Comparison of ENCODE assay signal across 20 cellular contexts in the genomic region with DNA sequence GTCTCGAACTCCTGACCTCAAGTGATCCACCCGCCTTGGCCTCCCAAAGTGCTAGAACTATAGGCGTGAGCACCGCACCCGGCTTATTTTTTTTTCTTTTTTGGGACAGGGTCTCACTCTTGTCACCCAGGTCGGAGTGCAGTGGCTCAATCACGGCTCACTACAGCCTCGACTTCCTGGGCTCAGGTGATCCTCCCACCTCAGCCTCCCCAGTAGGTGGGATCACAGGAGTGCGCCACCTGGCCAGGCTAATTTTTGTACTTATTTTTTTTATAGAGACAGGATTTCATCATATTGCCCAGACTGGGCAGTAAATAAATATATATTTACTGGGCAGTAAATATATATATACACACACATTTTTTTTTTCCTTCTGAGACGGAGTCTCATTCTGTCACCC. TPM values are rescaled to one million over a fixed set of nuclear protein-coding genes. Genes with fewer than 3 reads are reported as not detected.
DNase-seq lines count a peak whose midpoint lies in the region; ATAC-seq, FAIRE-seq and TF ChIP-seq lines count a peak whose summit lies in the region.
"Had no signal": no experiment of that assay in that cellular context is flagged by ENCODE, and none has a peak within 500 bp of the region (broad histone marks: within the 10 kb centered on the region; RNA-seq: fewer than 3 reads in every experiment).

No MANE protein-coding gene starts in this region.

- H3K4me1 Mint-ChIP-seq in activated CD8-positive, alpha-beta memory T cell treated with anti-CD3 and anti-CD28 coated beads, Interleukin-2, amount 10 ng/mL, durations not matched to agents 7 days and 5 days = peaks cover 35% of the 10 kb centered on the region
- H3K4me1 Mint-ChIP-seq in nephron = peaks cover 18% of the 10 kb centered on the region

- in situ Hi-C loops in GM12878 (cut with MboI) = no loop called here

- TF ChIP-seq CTCF in HL-60 (IDR thresholded peaks at IDR 0.05; ENCODE audit: insufficient read depth, low read length) = no peak
- TF ChIP-seq CTCF in GM12878 (IDR thresholded peaks at IDR 0.05 in 2 of 3, conservative IDR thresholded peaks at IDR 0.05 in 1 of 3; ENCODE audit: control insufficient read depth in 2 of 3, extremely low read depth in 1 of 3, insufficient read depth in 1 of 3, low read depth in 3 of 3, low read length in 3 of 3) = no peak
- TF ChIP-seq CTCF in nephron (IDR thresholded peaks at IDR 0.05; ENCODE audit: unreplicated experiment in 3 of 3) = no peak
- TF ChIP-seq CTCF in upper lobe of left lung (IDR thresholded peaks at IDR 0.05) = no peak

- CTCF ChIA-PET in activated CD8-positive, alpha-beta memory T cell treated with anti-CD3 and anti-CD28 coated beads, Interleukin-2, amount 10 ng/mL, durations not matched to agents 7 days and 5 days (lab: Charles Lee) = interaction anchor here (0.6 to 1.2 kb wide), 2 partner anchors 22 to 475 kb away, joined by 3 to 4 read pairs; no protein-coding TSS in a partner anchor
- CTCF ChIA-PET in GM12878 (lab: Yijun Ruan, JAX) = interaction anchor here (1.0 kb wide), 1 partner anchor 22 kb away, joined by 6 read pairs; no protein-coding TSS in a partner anchor

- no peaks in the 10 kb centered on the region for H3K9me3 Mint-ChIP-seq in activated CD8-positive, alpha-beta memory T cell treated with anti-CD3 and anti-CD28 coated beads, Interleukin-2, amount 10 ng/mL, durations not matched to agents 7 days and 5 days (ENCODE audit: low read depth)
- H3K9me3 Mint-ChIP-seq in nephron = peaks cover 3% of the 10 kb centered on the region
- H3K9me3 Mint-ChIP-seq: activated naive CD8-positive, alpha-beta T cell treated with anti-CD3 and anti-CD28 coated beads, Interleukin-2, amount 10 ng/mL, durations not matched to agents 7 days and 5 days had no signal

- RAD21 ChIA-PET in GM12878 (lab: Charles Lee; ENCODE audit: unreplicated experiment) = no interaction called here

- no peak overlapping the region; the same call in 1 of the 2 replicates for H3K9ac ChIP-seq in GM12878 (ENCODE audit: control insufficient read depth, insufficient read depth, low read length)

- no peak overlapping the region for H3K27ac Mint-ChIP-seq in activated CD8-positive, alpha-beta memory T cell treated with anti-CD3 and anti-CD28 coated beads, Interleukin-2, amount 10 ng/mL, durations not matched to agents 7 days and 5 days
- no peak overlapping the region for H3K27ac Mint-ChIP-seq in nephron
- H3K27ac Mint-ChIP-seq: progenitor cell of endocrine pancreas had no signal

- H3K27me3 ChIP-seq in HL-60 (ENCODE audit: insufficient read depth, poor library complexity, severe bottlenecking) (no peaks in the 10 kb centered on the region), GM12878 (replicated peaks in 1 of 2; ENCODE audit: control insufficient read depth in 2 of 2, insufficient read depth in 2 of 2, low read length in 1 of 2) (no peaks in the 10 kb centered on the region), upper lobe of left lung (no peaks in the 10 kb centered on the region)
- H3K27me3 ChIP-seq: foreskin keratinocyte, left lung, uterus had no signal

- BruUV-seq in GM12878 (replicated peaks; lab: Mats Ljungman, UMichigan) = no TSS peak

- H3K9me3 ChIP-seq in GM12878 (replicated peaks; ENCODE audit: control insufficient read depth, insufficient read depth, low read length) (no peaks in the 10 kb centered on the region; the same call in 2 of the 3 replicates), upper lobe of left lung (no peaks in the 10 kb centered on the region)
- H3K9me3 ChIP-seq: left lung, uterus had no signal

- H2AFZ ChIP-seq in GM12878 (ENCODE audit: control insufficient read depth, low read depth, low read length) = no peak overlapping the region

- H3K79me2 ChIP-seq in GM12878 (ENCODE audit: control insufficient read depth, insufficient read depth, low read length) = peaks cover 59% of the 10 kb centered on the region

- H3K4me3 ChIP-seq in HL-60 (replicated peaks; ENCODE audit: insufficient read depth, low read length) (peak overlapping the region; percentile 83), GM12878 (peak overlapping the region; percentile 75), upper lobe of left lung (peak overlapping the region in 1 of 4 donors; percentile 82)
- H3K4me3 ChIP-seq: uterus had no signal

- H3K27me3 Mint-ChIP-seq in activated CD8-positive, alpha-beta memory T cell treated with anti-CD3 and anti-CD28 coated beads, Interleukin-2, amount 10 ng/mL, durations not matched to agents 7 days and 5 days = no peaks in the 10 kb centered on the region
- no peaks in the 10 kb centered on the region for H3K27me3 Mint-ChIP-seq in nephron (ENCODE audit: low read depth)
- H3K27me3 Mint-ChIP-seq: activated naive CD8-positive, alpha-beta T cell treated with anti-CD3 and anti-CD28 coated beads, Interleukin-2, amount 10 ng/mL, durations not matched to agents 7 days and 5 days; progenitor cell of endocrine pancreas had no signal

- ATAC-seq in activated CD8-positive, alpha-beta memory T cell treated with anti-CD3 and anti-CD28 coated beads, Interleukin-2, amount 10 ng/mL, durations not matched to agents 7 days and 5 days = no peak
- ATAC-seq in GM12878 = no peak
- ATAC-seq in upper lobe of left lung (ENCODE audit: low FRiP score in 2 of 2) = no peak
- ATAC-seq: foreskin keratinocyte, left lung had no signal

- peaks cover 0 to 26% of the 10 kb centered on the region in 2 experiments; a peak in 3 of 4 replicates for H3K36me3 ChIP-seq in GM12878 (ENCODE audit: control insufficient read depth in 2 of 2, insufficient read depth in 2 of 2, low read length in 1 of 2)
- peaks cover 6 to 43% (median 24%) of the 10 kb centered on the region in 4 donors for H3K36me3 ChIP-seq in upper lobe of left lung
- H3K36me3 ChIP-seq: uterus had no signal

- TF ChIP-seq EP300 in GM12878 (IDR thresholded peaks at IDR 0.05; ENCODE audit: borderline replicate concordance in 1 of 2, control insufficient read depth in 1 of 2, low read depth in 2 of 2, low read length in 2 of 2) (no peak), upper lobe of left lung (IDR thresholded peaks at IDR 0.05) (no peak)

- intact Hi-C loops in GM12878 (cut with micrococcal nuclease; ENCODE audit: unreplicated experiment) = no loop called here

- no peak for FAIRE-seq in GM12878 (lab: Jason Lieb, UNC)
- FAIRE-seq: A204.1 had no signal

- TF ChIP-seq RAD21 in GM12878 (IDR thresholded peaks at IDR 0.05; ENCODE audit: insufficient read depth, low read depth, low read length) = no peak

- H3K4me2 ChIP-seq in GM12878 (ENCODE audit: control insufficient read depth, insufficient read depth) = peak overlapping the region; percentile 66

- H3K4me1 ChIP-seq in GM12878 (ENCODE audit: control insufficient read depth, insufficient read depth, low read length) = no peaks in the 10 kb centered on the region; the same call in 1 of the 2 replicates
- H3K4me1 ChIP-seq in upper lobe of left lung = peaks cover 25 to 51% (median 31%) of the 10 kb centered on the region in 4 donors
- H3K4me1 ChIP-seq: uterus had no signal

- WGBS in GM12878 (ENCODE audit: insufficient coverage, insufficient replicate concordance, low lambda C conversion rate, missing lambda C conversion rate) = 98% methylated on average over 10 of the region's 10 CpGs
- WGBS in upper lobe of left lung, 2 donors = 95 to 97% methylated on average over 10 of the region's 10 CpGs

- H4K20me1 ChIP-seq in GM12878 (ENCODE audit: control insufficient read depth, insufficient read depth) = peaks cover 2% of the 10 kb centered on the region; the same call in 1 of the 2 replicates

- DNase-seq in activated CD8-positive, alpha-beta memory T cell treated with anti-CD3 and anti-CD28 coated beads, Interleukin-2, amount 10 ng/mL, durations not matched to agents 7 days and 5 days = no peak
- DNase-seq in activated CD8-positive, alpha-beta memory T cell treated with anti-CD3 and anti-CD28 coated beads, Interleukin-2, amount 50 U/mL, for 48 hours = no peak
- no peak for DNase-seq in HL-60 (ENCODE audit: low read depth in 1 of 2, low spot score in 1 of 2)
- no peak for DNase-seq in GM12878 (ENCODE audit: low read depth, low spot score)
- DNase-seq in NCI-H2196 (lab: John Stamatoyannopoulos, UW; ENCODE audit: unreplicated experiment) = no peak
- no peak for DNase-seq in cortex of kidney (lab: John Stamatoyannopoulos, UW)
- no peak for DNase-seq in upper lobe of left lung
- DNase-seq: activated CD4-positive, CD25-positive, alpha-beta regulatory T cell; activated naive CD8-positive, alpha-beta T cell treated with anti-CD3 and anti-CD28 coated beads, Interleukin-2, amount 10 ng/mL, durations not matched to agents 7 days and 5 days; EL; foreskin keratinocyte; GOT3; left lung; NCI-H1417 treated with DMSO at 0.1 percent for 48 hours; NCI-H2171 treated with DMSO at 0.1 percent for 48 hours; RPMI8226; uterus had no signal

- TF ChIP-seq POLR2A in GM12878 (IDR thresholded peaks at IDR 0.05; ENCODE audit: low read depth, low read length) (no peak), upper lobe of left lung (IDR thresholded peaks at IDR 0.05) (no peak)

- H3K4me3 Mint-ChIP-seq in activated CD8-positive, alpha-beta memory T cell treated with anti-CD3 and anti-CD28 coated beads, Interleukin-2, amount 10 ng/mL, durations not matched to agents 7 days and 5 days = peak overlapping the region; percentile 95
- peak overlapping the region in 2 of 3 experiments; percentile 15 to 21 for H3K4me3 Mint-ChIP-seq in nephron

- peak overlapping the region; percentile 95 for H3K27ac ChIP-seq in HL-60 (replicated peaks)
- H3K27ac ChIP-seq in GM12878 (ENCODE audit: control insufficient read depth, insufficient read depth) = no peak overlapping the region
- no peak overlapping the region for H3K27ac ChIP-seq in upper lobe of left lung
- H3K27ac ChIP-seq: foreskin keratinocyte, left lung, uterus had no signal

- SMC1A ChIA-PET in GM12878 (lab: Charles Lee; ENCODE audit: uncharacterized antibody, unreplicated experiment) = interaction anchor here (2.3 kb wide), 1 partner anchor 22 kb away, joined by 6 read pairs; no protein-coding TSS in a partner anchor

- H3K36me3 Mint-ChIP-seq in activated CD8-positive, alpha-beta memory T cell treated with anti-CD3 and anti-CD28 coated beads, Interleukin-2, amount 10 ng/mL, durations not matched to agents 7 days and 5 days = peaks cover 33% of the 10 kb centered on the region
- peaks cover 46% of the 10 kb centered on the region for H3K36me3 Mint-ChIP-seq in nephron (ENCODE audit: low read depth)

- POLR2A ChIA-PET in GM12878 (lab: Charles Lee) = no interaction called here

RNA-seq across cellular contexts. Expression of gene ATP5F1A, which starts 2.6 kb away (rescaled TPM):
- total RNA-seq in activated CD8-positive, alpha-beta memory T cell treated with anti-CD3 and anti-CD28 coated beads, Interleukin-2, amount 10 ng/mL, durations not matched to agents 7 days and 5 days = 100 to 1,000 TPM; 341 to 485 TPM
- total RNA-seq in GM12878 (2013; cell fraction: nucleolus; rRNA removed) = 245 and 272 TPM in 2 replicates
- total RNA-seq in GM12878 (2014; rRNA removed) (628 and 706 TPM in 2 replicates), GM12878 (2014; rRNA removed; fragmentation: Illumina TruSeq; extraction: Trizol) (638 and 668 TPM in 2 replicates), GM12878 (2021) (584 and 592 TPM in 2 replicates), upper lobe of left lung (100 to 1,000 TPM; 144 to 350 (median 266) TPM)
- 366 TPM for polyA plus RNA-seq in GM12878 (2011; ENCODE audit: low read depth)
- polyA plus RNA-seq in GM12878 (2011; rRNA removed) (779 and 780 TPM in 2 replicates), GM12878 (2014; fragmentation: Illumina TruSeq; extraction: Trizol) (631 and 687 TPM in 2 replicates), GM12878 (2014; fragmentation: Nextera tagmentation; extraction: Ambion mirVana) (1,000 to 10,000 TPM in 1 of 2 experiments, 100 to 1,000 TPM in 1; 863 to 1,161 TPM), GM12878 (2014; rRNA removed) (483 and 626 TPM in 2 replicates), GM12878 (2016; fragmentation: Nextera tagmentation; extraction: Ambion mirVana) (100 to 1,000 TPM; 815 to 828 TPM)
- polyA plus RNA-seq in GM12878 (2011; cell fraction: cytosol; rRNA removed) = 859 and 991 TPM in 2 replicates
- 432 and 642 TPM in 2 replicates for polyA plus RNA-seq in GM12878 (2011; cell fraction: nucleus; rRNA removed)
- 352 and 442 TPM in 2 replicates for polyA plus RNA-seq in GM12878 (2012)
- 930 and 952 TPM in 2 replicates for polyA minus RNA-seq in GM12878 (2011; rRNA and poly(A)+ RNA removed)
- polyA minus RNA-seq in GM12878 (2011; cell fraction: cytosol; rRNA and poly(A)+ RNA removed) = 255 and 313 TPM in 2 replicates
- polyA minus RNA-seq in GM12878 (2011; cell fraction: nucleus; rRNA and poly(A)+ RNA removed) = 87.5 and 150 TPM in 2 replicates

RNA-seq across cellular contexts. Expression of gene HAUS1, which starts 8.7 kb away (rescaled TPM):
- total RNA-seq in activated CD8-positive, alpha-beta memory T cell treated with anti-CD3 and anti-CD28 coated beads, Interleukin-2, amount 10 ng/mL, durations not matched to agents 7 days and 5 days = 10 to 100 TPM; 57.4 to 59.2 TPM
- 5.8 and 10.9 TPM in 2 replicates for total RNA-seq in GM12878 (2013; cell fraction: nucleolus; rRNA removed)
- total RNA-seq in GM12878 (2014; rRNA removed) (41.2 and 56.0 TPM in 2 replicates), GM12878 (2014; rRNA removed; fragmentation: Illumina TruSeq; extraction: Trizol) (75.1 and 79.6 TPM in 2 replicates), GM12878 (2021) (52.4 and 58.7 TPM in 2 replicates), upper lobe of left lung (10 to 100 TPM; 16.0 to 41.9 (median 27.5) TPM)
- 30.4 TPM for polyA plus RNA-seq in GM12878 (2011; ENCODE audit: low read depth)
- polyA plus RNA-seq in GM12878 (2011; rRNA removed) (85.5 and 142 TPM in 2 replicates), GM12878 (2014; fragmentation: Illumina TruSeq; extraction: Trizol) (98.3 and 102 TPM in 2 replicates), GM12878 (2014; fragmentation: Nextera tagmentation; extraction: Ambion mirVana) (100 to 1,000 TPM; 173 to 182 TPM), GM12878 (2014; rRNA removed) (44.7 and 54.6 TPM in 2 replicates), GM12878 (2016; fragmentation: Nextera tagmentation; extraction: Ambion mirVana) (100 to 1,000 TPM; 106 to 119 TPM)
- polyA plus RNA-seq in GM12878 (2011; cell fraction: cytosol; rRNA removed) = 34.6 and 41.4 TPM in 2 replicates
- polyA plus RNA-seq in GM12878 (2011; cell fraction: nucleus; rRNA removed) = 21.8 and 23.1 TPM in 2 replicates
- 35.7 and 37.6 TPM in 2 replicates for polyA plus RNA-seq in GM12878 (2012)
- polyA minus RNA-seq in GM12878 (2011; rRNA and poly(A)+ RNA removed) = 14.2 and 18.6 TPM in 2 replicates
- polyA minus RNA-seq in GM12878 (2011; cell fraction: cytosol; rRNA and poly(A)+ RNA removed) = 17.8 and 24.2 TPM in 2 replicates
- 5.2 and 6.0 TPM in 2 replicates for polyA minus RNA-seq in GM12878 (2011; cell fraction: nucleus; rRNA and poly(A)+ RNA removed)

RNA-seq across cellular contexts. Expression of gene PSTPIP2, which starts 23.5 kb away (rescaled TPM):
- total RNA-seq in activated CD8-positive, alpha-beta memory T cell treated with anti-CD3 and anti-CD28 coated beads, Interleukin-2, amount 10 ng/mL, durations not matched to agents 7 days and 5 days = 10 to 100 TPM in 1 of 2 experiments, 1 to 10 TPM in 1; 4.1 to 16.1 TPM
- 0.92 and 1.2 TPM in 2 replicates for total RNA-seq in GM12878 (2013; cell fraction: nucleolus; rRNA removed)
- 23.0 and 23.6 TPM in 2 replicates for total RNA-seq in GM12878 (2014; rRNA removed)
- 27.0 and 28.8 TPM in 2 replicates for total RNA-seq in GM12878 (2014; rRNA removed; fragmentation: Illumina TruSeq; extraction: Trizol)
- 21.2 and 23.5 TPM in 2 replicates for total RNA-seq in GM12878 (2021)
- polyA plus RNA-seq in GM12878 (2011; ENCODE audit: low read depth) = 9.9 TPM
- 0.69 and 0.82 TPM in 2 replicates for polyA plus RNA-seq in GM12878 (2011; rRNA removed)
- 0.36 and 0.45 TPM in 2 replicates for polyA plus RNA-seq in GM12878 (2011; cell fraction: cytosol; rRNA removed)
- polyA plus RNA-seq in GM12878 (2011; cell fraction: nucleus; rRNA removed) = 0.27 and 0.70 TPM in 2 replicates
- 13.0 and 14.7 TPM in 2 replicates for polyA plus RNA-seq in GM12878 (2012)
- 38.4 and 44.3 TPM in 2 replicates for polyA plus RNA-seq in GM12878 (2014; fragmentation: Illumina TruSeq; extraction: Trizol)
- polyA plus RNA-seq in GM12878 (2014; fragmentation: Nextera tagmentation; extraction: Ambion mirVana) = 10 to 100 TPM; 12.6 to 15.5 TPM
- polyA plus RNA-seq in GM12878 (2014; rRNA removed) = 24.6 and 30.5 TPM in 2 replicates
- polyA plus RNA-seq in GM12878 (2016; fragmentation: Nextera tagmentation; extraction: Ambion mirVana) = 10 to 100 TPM; 26.5 to 28.9 TPM
- 0.15 and 0.29 TPM in 2 replicates for polyA minus RNA-seq in GM12878 (2011; rRNA and poly(A)+ RNA removed)
- 0.42 TPM in 1 of 2 replicates, not detected in the other for polyA minus RNA-seq in GM12878 (2011; cell fraction: cytosol; rRNA and poly(A)+ RNA removed)
- 0.12 and 0.29 TPM in 2 replicates for polyA minus RNA-seq in GM12878 (2011; cell fraction: nucleus; rRNA and poly(A)+ RNA removed)
- 10 to 100 TPM in 4 of 6 donors, 1 to 10 TPM in 2; 8.9 to 48.2 (median 13.0) TPM for total RNA-seq in upper lobe of left lung
